Comparison of ENCODE assay signal across 11 cellular contexts in the genomic region with DNA sequence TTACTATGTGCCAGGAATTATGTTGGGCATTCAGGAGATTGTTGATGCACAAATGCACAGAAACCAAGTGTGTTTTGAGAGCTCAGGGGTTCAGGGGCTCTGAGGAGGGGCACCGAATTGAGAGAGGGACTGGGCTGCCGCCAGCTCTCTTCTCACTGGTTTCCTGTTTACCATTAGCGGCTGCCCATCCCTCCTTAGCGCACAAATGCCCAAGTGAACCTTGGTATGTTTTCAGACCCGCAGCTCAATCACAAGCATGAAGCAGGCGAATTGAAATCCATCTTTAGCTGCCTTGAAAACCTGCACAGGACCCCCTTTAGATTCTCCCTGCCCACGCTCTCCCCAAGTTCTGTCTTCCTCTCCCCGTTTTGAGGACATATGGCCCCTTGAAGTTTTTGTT.
DNase-seq lines count a peak whose midpoint lies in the region; FAIRE-seq and TF ChIP-seq lines count a peak whose summit lies in the region.
"Had no signal": no experiment of that assay in that cellular context is flagged by ENCODE, and none has a peak within 500 bp of the region (broad histone marks: within the 10 kb centered on the region; RNA-seq: fewer than 3 reads in every experiment).

No MANE protein-coding gene starts in this region.

- H3K27ac ChIP-seq in small intestine (ENCODE audit: low read depth in 1 of 2, low read length in 1 of 2) (no peak overlapping the region), SJCRH30 (no peak overlapping the region)

- H3K27ac Mint-ChIP-seq in glutamatergic neuron (ENCODE audit: unreplicated experiment), result peak overlapping the region; percentile 20

- peaks cover 7% of the 10 kb centered on the region for H3K27me3 Mint-ChIP-seq in glutamatergic neuron (ENCODE audit: unreplicated experiment)

- H3K9me3 ChIP-seq in small intestine (ENCODE audit: control insufficient read depth, low read depth), result no peaks in the 10 kb centered on the region
- no peaks in the 10 kb centered on the region for H3K9me3 ChIP-seq in SJCRH30 (replicated peaks)

- TF ChIP-seq CTCF in glutamatergic neuron (IDR thresholded peaks at IDR 0.05; ENCODE audit: partially characterized antibody, unreplicated experiment), result no peak

- H3K27me3 ChIP-seq in small intestine (ENCODE audit: control insufficient read depth in 2 of 2, insufficient read depth in 2 of 2, low read length in 2 of 2) (no peaks in the 10 kb centered on the region), SJCRH30 (no peaks in the 10 kb centered on the region)

- H3K36me3 ChIP-seq in small intestine (ENCODE audit: control insufficient read depth in 2 of 2, insufficient read depth in 2 of 2, low read length in 2 of 2) (no peaks in the 10 kb centered on the region), SJCRH30 (no peaks in the 10 kb centered on the region)

- H3K9me3 Mint-ChIP-seq in glutamatergic neuron (ENCODE audit: unreplicated experiment), result peaks cover 3% of the 10 kb centered on the region

- no peaks in the 10 kb centered on the region for H3K36me3 Mint-ChIP-seq in glutamatergic neuron (ENCODE audit: unreplicated experiment)

- H3K4me1 Mint-ChIP-seq in glutamatergic neuron (ENCODE audit: low read depth, unreplicated experiment), result peaks cover 36% of the 10 kb centered on the region

- DNase-seq in NCI-H1694 treated with DMSO at 0.1 percent for 48 hours (lab: John Stamatoyannopoulos, UW) (peak; percentile 37), NCI-H1694 (lab: John Stamatoyannopoulos, UW) (no peak), NCI-H748 treated with DMSO at 0.1 percent for 48 hours (lab: John Stamatoyannopoulos, UW) (peak; percentile 39), glutamatergic neuron (no peak), small intestine (peak; percentile 57), SJCRH30 (no peak), globus pallidus (ENCODE audit: low spot score) (no peak), GOT3 (lab: John Stamatoyannopoulos, UW) (no peak)
- DNase-seq: NCI-H187 had no signal

- peaks cover 0 to 6% of the 10 kb centered on the region in 2 donors for H3K4me1 ChIP-seq in small intestine (ENCODE audit: control insufficient read depth in 2 of 2, insufficient read depth in 1 of 2, low read depth in 1 of 2, low read length in 1 of 2)
- H3K4me1 ChIP-seq in SJCRH30, result 0 out of 2 replicates have a peak, but pooled peaks cover 3% of the 10 kb centered on the region

- 9 to 27% (median 13%) methylated on average over 8 of the region's 8 CpGs for WGBS in small intestine, 3 donors

- H3K4me3 ChIP-seq in small intestine (ENCODE audit: low read depth in 1 of 2, low read length in 2 of 2) (no peak overlapping the region), SJCRH30 (no peak overlapping the region; the same call in 1 of the 2 replicates)

- no peak for FAIRE-seq in small intestine (lab: Jason Lieb, UNC)
- FAIRE-seq: A204.1, endometrium had no signal

- peak overlapping the region; percentile 85 for H3K4me3 Mint-ChIP-seq in glutamatergic neuron (ENCODE audit: unreplicated experiment)

Comparison
In these comparisons a context has a peak if more than half of its experiments do, and no peak if none do; other contexts are left out.
1. DNase-seq: peak in NCI-H1694 treated with DMSO at 0.1 percent for 48 hours (single experiment), NCI-H748 treated with DMSO at 0.1 percent for 48 hours (single experiment) and small intestine (single experiment); none in NCI-H1694 (single experiment), glutamatergic neuron (single experiment), SJCRH30 (0 of 2), globus pallidus (single experiment) and GOT3 (single experiment).